ENCODE assay signal across 1 cellular context in the genomic region with DNA sequence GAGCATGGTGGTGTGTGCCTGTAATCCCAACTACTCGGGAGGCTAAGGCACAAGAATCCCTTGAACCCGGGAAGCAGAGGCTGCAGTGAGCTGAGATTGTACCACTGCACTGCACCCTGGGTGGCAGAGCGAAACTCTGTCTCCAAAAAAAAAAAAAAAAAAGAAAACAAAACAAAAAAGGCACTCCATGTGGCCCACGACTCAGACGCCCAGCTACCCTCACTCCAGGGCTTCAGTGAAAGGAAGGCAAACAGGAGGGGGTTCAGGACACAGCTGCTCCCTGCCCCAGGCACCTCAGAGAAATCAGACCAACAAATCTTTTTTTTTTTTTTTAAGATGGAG.
TF ChIP-seq lines count a peak whose summit lies in the region.

No MANE protein-coding gene starts in this region.

TF ChIP-seq in H1, 55 proteins besides CTCF, POLR2A, EP300 and RAD21:
- no peak for TF ChIP-seq SIRT6 (IDR thresholded peaks at IDR 0.05; ENCODE audit: low read length)
- no peak for TF ChIP-seq GTF2F1 (IDR thresholded peaks at IDR 0.05; ENCODE audit: borderline replicate concordance, low read depth, low read length)
- TF ChIP-seq ZNF274 (IDR thresholded peaks at IDR 0.05; ENCODE audit: borderline replicate concordance, extremely low read depth, low read length): no peak
- TF ChIP-seq, protein P1, sequence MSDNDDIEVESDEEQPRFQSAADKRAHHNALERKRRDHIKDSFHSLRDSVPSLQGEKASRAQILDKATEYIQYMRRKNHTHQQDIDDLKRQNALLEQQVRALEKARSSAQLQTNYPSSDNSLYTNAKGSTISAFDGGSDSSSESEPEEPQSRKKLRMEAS (IDR thresholded peaks at IDR 0.05): no peak
- TF ChIP-seq CEBPB (IDR thresholded peaks at IDR 0.05; ENCODE audit: low read depth, low read length): no peak
- no peak for TF ChIP-seq RFX5 (IDR thresholded peaks at IDR 0.05; ENCODE audit: borderline replicate concordance, low read depth, low read length)
